ENCODE assay signal across 10 cellular contexts in genomic region chr17:50272246-50272645, GRCh38. TPM values are rescaled to one million over a fixed set of nuclear protein-coding genes. Genes with fewer than 3 reads are reported as not detected.
DNase-seq lines count a peak whose midpoint lies in the region; ATAC-seq and TF ChIP-seq lines count a peak whose summit lies in the region.
"Had no signal": no experiment of that assay in that cellular context is flagged by ENCODE, and none has a peak within 500 bp of the region (broad histone marks: within the 10 kb centered on the region; RNA-seq: fewer than 3 reads in every experiment).

No MANE protein-coding gene starts in this region.

- peak overlapping the region; percentile 82 for H3K4me3 Mint-ChIP-seq in effector memory CD8-positive, alpha-beta T cell
- H3K4me3 Mint-ChIP-seq in neural progenitor cell (peak overlapping the region; percentile 59), endothelial cell (ENCODE audit: unreplicated experiment) (no peak overlapping the region)

- H4K20me1 ChIP-seq in MM.1S (ENCODE audit: insufficient read depth, low read length), result no peaks in the 10 kb centered on the region
- no peaks in the 10 kb centered on the region for H4K20me1 ChIP-seq in neural progenitor cell (ENCODE audit: low read depth)

- H3K4me2 ChIP-seq in MM.1S (ENCODE audit: low read depth, low read length) (peak overlapping the region; percentile 75), neural progenitor cell (peak overlapping the region; percentile 72)

- H3K9ac ChIP-seq in MM.1S (ENCODE audit: low read length), result no peak overlapping the region
- H3K9ac ChIP-seq in neural progenitor cell, result no peak overlapping the region

- H3K4me3 ChIP-seq in MM.1S (ENCODE audit: low read length) (no peak overlapping the region; the same call in 1 of the 2 replicates), neural progenitor cell (no peak overlapping the region), gastroesophageal sphincter (peak overlapping the region in 1 of 2 donors; percentile 62)

- no peak for TF ChIP-seq CTCF in MM.1S (IDR thresholded peaks at IDR 0.05; ENCODE audit: low read length)
- TF ChIP-seq CTCF in neural progenitor cell (IDR thresholded peaks at IDR 0.05), result no peak
- TF ChIP-seq CTCF in endothelial cell (IDR thresholded peaks at IDR 0.05; ENCODE audit: unreplicated experiment), result no peak
- TF ChIP-seq CTCF in gastroesophageal sphincter (IDR thresholded peaks at IDR 0.05), result no peak

- peak overlapping the region in 1 of 2 donors; percentile 78 for H3K27ac Mint-ChIP-seq in effector memory CD8-positive, alpha-beta T cell
- H3K27ac Mint-ChIP-seq in neural progenitor cell (no peak overlapping the region), endothelial cell (ENCODE audit: unreplicated experiment) (no peak overlapping the region)

- peaks cover 35 to 52% of the 10 kb centered on the region in 2 donors for H3K27me3 Mint-ChIP-seq in effector memory CD8-positive, alpha-beta T cell
- H3K27me3 Mint-ChIP-seq in neural progenitor cell (ENCODE audit: insufficient read depth, low read depth) (peaks cover 6% of the 10 kb centered on the region), endothelial cell (ENCODE audit: unreplicated experiment) (peaks cover 16% of the 10 kb centered on the region)

- H3F3A ChIP-seq in MM.1S (ENCODE audit: insufficient read depth, low read length), result no peaks in the 10 kb centered on the region
- peaks cover 12% of the 10 kb centered on the region for H3F3A ChIP-seq in neural progenitor cell (ENCODE audit: low read depth)

- DNase-seq in AG08396 (ENCODE audit: low spot score), result peak; percentile 9
- no peak for DNase-seq in MM.1S
- no peak for DNase-seq in effector memory CD8-positive, alpha-beta T cell
- no peak for DNase-seq in neural progenitor cell (ENCODE audit: low spot score)
- DNase-seq in GM19240 (ENCODE audit: insufficient read length, low spot score), result no peak
- no peak for DNase-seq in endothelial cell (ENCODE audit: low spot score)
- DNase-seq: activated gamma-delta T cell treated with Interleukin-2 at 50 U/mL for 16 hours, NCI-H748 treated with DMSO at 0.1 percent for 48 hours had no signal

- no peaks in the 10 kb centered on the region for H3K9me3 Mint-ChIP-seq in effector memory CD8-positive, alpha-beta T cell
- H3K9me3 Mint-ChIP-seq in neural progenitor cell (no peaks in the 10 kb centered on the region), endothelial cell (ENCODE audit: unreplicated experiment) (no peaks in the 10 kb centered on the region)

- peaks cover 7 to 10% of the 10 kb centered on the region in 2 donors for H3K4me1 Mint-ChIP-seq in effector memory CD8-positive, alpha-beta T cell (ENCODE audit: low read depth in 2 of 2)
- peaks cover 45% of the 10 kb centered on the region for H3K4me1 Mint-ChIP-seq in neural progenitor cell
- H3K4me1 Mint-ChIP-seq in endothelial cell (ENCODE audit: unreplicated experiment), result peaks cover 22% of the 10 kb centered on the region

- H3K9me3 ChIP-seq in MM.1S (replicated peaks; ENCODE audit: insufficient read depth, low read length) (no peaks in the 10 kb centered on the region), neural progenitor cell (ENCODE audit: low read depth) (no peaks in the 10 kb centered on the region), gastroesophageal sphincter (no peaks in the 10 kb centered on the region)

- no peak for TF ChIP-seq POLR2A in gastroesophageal sphincter (IDR thresholded peaks at IDR 0.05)

- H3K9me2 ChIP-seq in MM.1S (replicated peaks; ENCODE audit: insufficient read depth, low read length), result no peaks in the 10 kb centered on the region

- H3K4me1 ChIP-seq in MM.1S (ENCODE audit: low read length), result no peaks in the 10 kb centered on the region
- H3K4me1 ChIP-seq in neural progenitor cell, result peaks cover 39% of the 10 kb centered on the region
- H3K4me1 ChIP-seq in gastroesophageal sphincter, result peaks cover 0 to 54% (median 13%) of the 10 kb centered on the region in 3 donors

- no peak for ATAC-seq in effector memory CD8-positive, alpha-beta T cell (replicated peaks)
- ATAC-seq in gastroesophageal sphincter, result no peak
- no peak for ATAC-seq in HG03039 (IDR thresholded peaks at IDR 0.05; ENCODE audit: unreplicated experiment)

- peaks cover 35% of the 10 kb centered on the region for H3K27me3 ChIP-seq in MM.1S (replicated peaks; ENCODE audit: insufficient read depth, low read length)
- H3K27me3 ChIP-seq in neural progenitor cell, result peaks cover 23% of the 10 kb centered on the region
- H3K27me3 ChIP-seq in gastroesophageal sphincter, result peaks cover 11% of the 10 kb centered on the region

- no peak overlapping the region for H3K27ac ChIP-seq in MM.1S (ENCODE audit: low read length)
- no peak overlapping the region for H3K27ac ChIP-seq in neural progenitor cell
- peak overlapping the region in 2 of 4 donors; percentile 86 for H3K27ac ChIP-seq in gastroesophageal sphincter

- 0% methylated on average over 1 of the region's 7 CpGs; no CpG with 5 or more reads in 1 of the 2 donors for WGBS in gastroesophageal sphincter (ENCODE audit: low coverage in 1 of 2), 2 donors

- TF ChIP-seq EP300 in gastroesophageal sphincter (IDR thresholded peaks at IDR 0.05), result no peak

- H2AFZ ChIP-seq in MM.1S (ENCODE audit: low read length) (0 out of 2 replicates have a peak overlapping the region, but pooled peaks have one; percentile 89), neural progenitor cell (replicated peaks) (no peak overlapping the region)

- H3K36me3 ChIP-seq in MM.1S (replicated peaks; ENCODE audit: insufficient read depth, low read length), result no peaks in the 10 kb centered on the region
- H3K36me3 ChIP-seq in neural progenitor cell, result no peaks in the 10 kb centered on the region
- H3K36me3 ChIP-seq in gastroesophageal sphincter, result no peaks in the 10 kb centered on the region

- H3K36me3 Mint-ChIP-seq in effector memory CD8-positive, alpha-beta T cell (ENCODE audit: insufficient read depth), result peaks cover 2% of the 10 kb centered on the region
- H3K36me3 Mint-ChIP-seq in neural progenitor cell, result no peaks in the 10 kb centered on the region
- H3K36me3 Mint-ChIP-seq in endothelial cell (ENCODE audit: low read depth, unreplicated experiment), result peaks cover 6% of the 10 kb centered on the region

- H3K79me2 ChIP-seq in MM.1S (ENCODE audit: low read length) (no peaks in the 10 kb centered on the region), neural progenitor cell (ENCODE audit: low read depth) (no peaks in the 10 kb centered on the region)

RNA-seq across cellular contexts. Expression of gene TMEM92, which starts 2.0 kb away (rescaled TPM):
- total RNA-seq in neural progenitor cell (ENCODE audit: low replicate concordance) (1.8 and 4.4 TPM in 2 replicates), endothelial cell (ENCODE audit: unreplicated experiment) (28.1 TPM), gastroesophageal sphincter (under 1 TPM in 1 of 4 donors, not detected in 3; 0.16 TPM)
